ENCODE assay signal across 24 cellular contexts in the genomic region with DNA sequence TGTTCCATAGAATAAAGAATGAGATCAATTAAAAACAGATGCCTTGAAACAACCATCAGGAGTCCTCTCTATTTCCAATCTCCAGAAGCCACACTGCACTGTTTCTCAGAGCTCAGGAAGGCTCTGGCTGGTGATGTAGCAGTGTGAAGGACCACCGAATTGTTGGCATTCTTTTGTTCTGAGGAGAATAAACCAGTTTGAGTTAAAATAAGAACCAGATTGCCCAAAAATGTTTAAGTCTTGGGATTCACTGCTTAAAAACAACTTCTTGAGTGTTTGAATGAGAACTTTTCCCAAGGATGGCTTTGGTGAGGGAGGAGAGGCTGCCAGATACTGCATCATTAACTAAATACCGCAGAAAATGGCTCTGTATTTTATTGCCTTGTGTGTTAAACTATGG.
DNase-seq lines count a peak whose midpoint lies in the region; ATAC-seq, FAIRE-seq and TF ChIP-seq lines count a peak whose summit lies in the region.
"Had no signal": no experiment of that assay in that cellular context is flagged by ENCODE, and none has a peak within 500 bp of the region (broad histone marks: within the 10 kb centered on the region; RNA-seq: fewer than 3 reads in every experiment).

No MANE protein-coding gene starts in this region.

- in situ Hi-C loops in HAP-1 (cut with MboI; ENCODE audit: low sequenced_read_pairs), result no loop called here

- H3K9me3 Mint-ChIP-seq in astrocyte (ENCODE audit: unreplicated experiment), result peaks cover 9% of the 10 kb centered on the region
- H3K9me3 Mint-ChIP-seq in nephron, result peaks cover 5% of the 10 kb centered on the region
- H3K9me3 Mint-ChIP-seq in activated naive CD4-positive, alpha-beta T cell treated with anti-CD3 and anti-CD28 coated beads for 36 hours, result no peaks in the 10 kb centered on the region
- H3K9me3 Mint-ChIP-seq: activated T-helper 2 cell treated with anti-CD3 and anti-CD28 coated beads, Interferon-gamma antibody, Interleukin-2, Interleukin-4, amounts not matched to agents 10 μg/mL and 5 μg/mL and 100 μg/mL, durations not matched to agents 14 hours and 24 hours and 36 hours; natural killer cell had no signal

- H3K4me3 ChIP-seq in left ventricle myocardium inferior (no peak overlapping the region), astrocyte (ENCODE audit: insufficient read depth, low read depth, low read length) (no peak overlapping the region), upper lobe of right lung (no peak overlapping the region), HAP-1 (no peak overlapping the region)
- H3K4me3 ChIP-seq: skin epidermis had no signal

- H2AFZ ChIP-seq in astrocyte (ENCODE audit: low read depth, low read length), result no peak overlapping the region

- intact Hi-C loops in left ventricle myocardium inferior (cut with micrococcal nuclease), result no loop called here
- intact Hi-C loops in left cardiac atrium (cut with DNase I), result no loop called here
- intact Hi-C loops in upper lobe of right lung (cut with DNase I), result no loop called here
- intact Hi-C loops in activated naive CD4-positive, alpha-beta T cell treated with anti-CD3 and anti-CD28 coated beads for 36 hours (cut with micrococcal nuclease), result no loop called here

- H3K36me3 ChIP-seq in left ventricle myocardium inferior, result no peaks in the 10 kb centered on the region
- H3K36me3 ChIP-seq in astrocyte (ENCODE audit: insufficient read depth, low read length), result no peaks in the 10 kb centered on the region
- no peaks in the 10 kb centered on the region for H3K36me3 ChIP-seq in upper lobe of right lung
- H3K36me3 ChIP-seq in HAP-1 (replicated peaks), result no peaks in the 10 kb centered on the region
- H3K36me3 ChIP-seq: brain microvascular endothelial cell had no signal

- peaks cover 30% of the 10 kb centered on the region for H3K4me1 ChIP-seq in left ventricle myocardium inferior
- H3K4me1 ChIP-seq in astrocyte (ENCODE audit: insufficient read depth, low read length), result peaks cover 5% of the 10 kb centered on the region
- peaks cover 33% of the 10 kb centered on the region for H3K4me1 ChIP-seq in upper lobe of right lung
- H3K4me1 ChIP-seq in HAP-1, result no peaks in the 10 kb centered on the region
- H3K4me1 ChIP-seq: parathyroid adenoma had no signal

- H3K4me1 Mint-ChIP-seq in astrocyte (ENCODE audit: low read depth, unreplicated experiment), result peaks cover 22% of the 10 kb centered on the region
- H3K4me1 Mint-ChIP-seq in nephron, result peaks cover 51% of the 10 kb centered on the region
- no peaks in the 10 kb centered on the region for H3K4me1 Mint-ChIP-seq in activated naive CD4-positive, alpha-beta T cell treated with anti-CD3 and anti-CD28 coated beads for 36 hours (ENCODE audit: low read depth)
- H3K4me1 Mint-ChIP-seq: T-cell had no signal

- no peaks in the 10 kb centered on the region for H3K27me3 ChIP-seq in left ventricle myocardium inferior (ENCODE audit: low read depth)
- H3K27me3 ChIP-seq in astrocyte (ENCODE audit: insufficient read depth, low read length), result no peaks in the 10 kb centered on the region
- no peaks in the 10 kb centered on the region for H3K27me3 ChIP-seq in upper lobe of right lung
- no peaks in the 10 kb centered on the region for H3K27me3 ChIP-seq in HAP-1 (ENCODE audit: low read depth)
- H3K27me3 ChIP-seq: brain microvascular endothelial cell had no signal

- H3K4me2 ChIP-seq in astrocyte (ENCODE audit: low read length), result no peak overlapping the region

- H3K36me3 Mint-ChIP-seq in astrocyte (ENCODE audit: low read depth, unreplicated experiment), result peaks cover 2% of the 10 kb centered on the region
- H3K36me3 Mint-ChIP-seq in nephron (ENCODE audit: low read depth), result no peaks in the 10 kb centered on the region
- H3K36me3 Mint-ChIP-seq in activated naive CD4-positive, alpha-beta T cell treated with anti-CD3 and anti-CD28 coated beads for 36 hours (ENCODE audit: low read depth), result no peaks in the 10 kb centered on the region
- H3K36me3 Mint-ChIP-seq: natural killer cell, T-cell had no signal

- no peak for FAIRE-seq in astrocyte (lab: Jason Lieb, UNC)
- FAIRE-seq: A204.1, colon had no signal

- H3K4me3 Mint-ChIP-seq in astrocyte (ENCODE audit: unreplicated experiment) (no peak overlapping the region), nephron (no peak overlapping the region)
- H3K4me3 Mint-ChIP-seq in activated naive CD4-positive, alpha-beta T cell treated with anti-CD3 and anti-CD28 coated beads for 36 hours, result no peak overlapping the region
- H3K4me3 Mint-ChIP-seq: natural killer cell, T-cell had no signal

- H3K79me2 ChIP-seq in astrocyte (ENCODE audit: insufficient read depth, low read length), result no peaks in the 10 kb centered on the region
- H3K79me2 ChIP-seq: parathyroid adenoma had no signal

- CTCF ChIA-PET in activated naive CD4-positive, alpha-beta T cell treated with anti-CD3 and anti-CD28 coated beads for 36 hours (lab: Charles Lee), result no interaction called here

- H3K27me3 Mint-ChIP-seq in astrocyte (ENCODE audit: low read depth, unreplicated experiment) (no peaks in the 10 kb centered on the region), nephron (ENCODE audit: low read depth) (peaks cover 5% of the 10 kb centered on the region)
- peaks cover 4% of the 10 kb centered on the region for H3K27me3 Mint-ChIP-seq in activated naive CD4-positive, alpha-beta T cell treated with anti-CD3 and anti-CD28 coated beads for 36 hours (ENCODE audit: low read depth)

- DNase-seq in left ventricle myocardium inferior (no peak), left cardiac atrium (no peak), astrocyte (ENCODE audit: low read depth) (peak; percentile 25), upper lobe of right lung (no peak), foreskin melanocyte (no peak), HAP-1 (ENCODE audit: low spot score in 2 of 2) (no peak)
- DNase-seq in activated naive CD4-positive, alpha-beta T cell treated with anti-CD3 and anti-CD28 coated beads for 36 hours, result no peak
- DNase-seq: activated CD4-positive, alpha-beta T cell treated with anti-CD3 and anti-CD28 coated beads for 48 hours; brain microvascular endothelial cell; mesendoderm; MM.1S; natural killer cell; NCI-H1694 treated with DMSO at 0.1 percent for 48 hours; NCI-H748 treated with DMSO at 0.1 percent for 48 hours; SHP77; stimulated activated naive CD8-positive, alpha-beta T cell treated with anti-CD3 and anti-CD28 coated beads, Interleukin-15, Interleukin-2, amounts not matched to agents 100 U/mL and 50 U/mL, for 24 hours; T-cell had no signal

- ATAC-seq in left cardiac atrium, result no peak
- ATAC-seq in upper lobe of right lung, result no peak
- ATAC-seq: natural killer cell; stimulated activated naive CD8-positive, alpha-beta T cell treated with anti-CD3 and anti-CD28 coated beads, Interleukin-15, Interleukin-2, amounts not matched to agents 100 U/mL and 50 U/mL, for 24 hours; T-cell had no signal

- H3K27ac ChIP-seq in left ventricle myocardium inferior (replicated peaks) (peak overlapping the region; percentile 86), astrocyte (ENCODE audit: low read depth, low read length) (no peak overlapping the region), upper lobe of right lung (peak overlapping the region; percentile 68)
- H3K27ac ChIP-seq: brain microvascular endothelial cell, C4-2B, parathyroid adenoma had no signal

- H4K20me1 ChIP-seq in astrocyte (ENCODE audit: insufficient read depth, low read length), result no peaks in the 10 kb centered on the region

- no peaks in the 10 kb centered on the region for H3K9me3 ChIP-seq in left ventricle myocardium inferior (replicated peaks)
- H3K9me3 ChIP-seq in astrocyte (ENCODE audit: insufficient read depth, low read depth, low read length), result no peaks in the 10 kb centered on the region
- H3K9me3 ChIP-seq in upper lobe of right lung, result no peaks in the 10 kb centered on the region
- H3K9me3 ChIP-seq in HAP-1, result no peaks in the 10 kb centered on the region

- TF ChIP-seq CTCF in left ventricle myocardium inferior (IDR thresholded peaks at IDR 0.05; ENCODE audit: borderline replicate concordance) (no peak), astrocyte (IDR thresholded peaks at IDR 0.05; ENCODE audit: insufficient read depth, low read depth, low read length) (no peak), nephron (IDR thresholded peaks at IDR 0.05; ENCODE audit: unreplicated experiment in 3 of 3) (no peak), upper lobe of right lung (IDR thresholded peaks at IDR 0.05) (no peak)

- H3K9ac ChIP-seq in astrocyte (ENCODE audit: low read length), result no peak overlapping the region
- H3K9ac ChIP-seq: parathyroid adenoma had no signal

- H3K27ac Mint-ChIP-seq in astrocyte (ENCODE audit: unreplicated experiment) (no peak overlapping the region), nephron (peak overlapping the region in 2 of 3 experiments; percentile 57 to 64)
- no peak overlapping the region for H3K27ac Mint-ChIP-seq in activated naive CD4-positive, alpha-beta T cell treated with anti-CD3 and anti-CD28 coated beads for 36 hours
- H3K27ac Mint-ChIP-seq: activated T-helper 2 cell treated with anti-CD3 and anti-CD28 coated beads, Interferon-gamma antibody, Interleukin-2, Interleukin-4, amounts not matched to agents 10 μg/mL and 5 μg/mL and 100 μg/mL, durations not matched to agents 14 hours and 24 hours and 36 hours; natural killer cell; T-cell had no signal

Comparison
In these comparisons a context has a peak if more than half of its experiments do, and no peak if none do; other contexts are left out.
1. H3K27ac Mint-ChIP-seq: peak in nephron (2 of 3); none in astrocyte (single experiment) and activated naive CD4-positive, alpha-beta T cell treated with anti-CD3 and anti-CD28 coated beads for 36 hours (single experiment).